Comparison of ENCODE assay signal across 8 cellular contexts in the genomic region with DNA sequence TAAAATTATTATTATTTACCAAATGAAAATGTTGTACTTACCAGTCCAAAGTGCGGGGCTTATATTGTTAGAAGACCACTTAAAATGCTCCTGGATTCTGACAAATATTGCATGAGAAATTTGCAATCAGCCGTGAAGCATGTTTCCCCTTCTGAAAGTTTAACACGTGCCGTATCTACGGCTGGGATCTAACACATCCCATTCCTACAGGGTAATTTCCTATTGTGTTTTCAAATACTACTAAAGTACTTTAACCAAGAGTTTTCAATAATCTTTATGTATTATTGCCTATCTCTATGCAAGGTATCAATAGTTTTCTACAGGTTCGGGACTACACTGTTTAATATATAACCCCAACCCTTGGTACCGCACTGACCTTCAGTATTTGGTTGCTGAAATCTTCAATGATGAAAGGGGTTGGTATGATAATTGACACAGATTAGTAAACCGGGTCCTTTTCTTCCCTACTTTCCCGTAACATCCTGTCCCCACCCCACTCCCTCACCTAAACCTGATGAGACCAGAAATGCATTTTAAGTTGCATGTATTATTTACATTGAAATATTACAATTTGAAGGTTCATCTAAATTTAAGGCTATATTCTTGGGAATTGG. TPM values are rescaled to one million over a fixed set of nuclear protein-coding genes. Genes with fewer than 3 reads are reported as not detected.
A peak's percentile ranks its signal among the peaks of the same experiment; 100 is the strongest.
DNase-seq lines count a peak whose midpoint lies in the region; ATAC-seq and TF ChIP-seq lines count a peak whose summit lies in the region.

No MANE protein-coding gene starts in this region.

- H3K4me3 ChIP-seq in heart right ventricle (peak overlapping the region; percentile 28 to 71 (median 60)), kidney epithelial cell (ENCODE audit: low read depth, low read length) (peak overlapping the region; percentile 67), tibial nerve (peak overlapping the region; percentile 23 to 81 (median 44))

- H3K36me3 Mint-ChIP-seq in activated naive CD8-positive, alpha-beta T cell treated with anti-CD3 and anti-CD28 coated beads, Interleukin-2, amount 10 ng/mL, durations not matched to agents 7 days and 5 days: peaks cover 5% of the 10 kb centered on the region

- ATAC-seq in heart right ventricle (no peak), Right ventricle myocardium superior (ENCODE audit: poor library complexity) (no peak), HG02798 (IDR thresholded peaks at IDR 0.05; ENCODE audit: poor library complexity, unreplicated experiment) (no peak), GM21447 (IDR thresholded peaks at IDR 0.05; ENCODE audit: unreplicated experiment) (no peak)
- ATAC-seq in activated naive CD8-positive, alpha-beta T cell treated with anti-CD3 and anti-CD28 coated beads, Interleukin-2, amount 10 ng/mL, durations not matched to agents 7 days and 5 days (ENCODE audit: low read depth): no peak
- no peak for ATAC-seq in activated CD4-positive, CD25-positive, alpha-beta regulatory T cell treated with anti-CD3 and anti-CD28 coated beads, Interleukin-2, amount 50 U/mL, for 24 hours

- H3K27me3 ChIP-seq in heart right ventricle: no peaks in the 10 kb centered on the region
- no peaks in the 10 kb centered on the region for H3K27me3 ChIP-seq in kidney epithelial cell (ENCODE audit: control insufficient read depth, insufficient read depth, low read length)
- no peaks in the 10 kb centered on the region for H3K27me3 ChIP-seq in tibial nerve

- no peaks in the 10 kb centered on the region for H3K27me3 Mint-ChIP-seq in activated naive CD8-positive, alpha-beta T cell treated with anti-CD3 and anti-CD28 coated beads, Interleukin-2, amount 10 ng/mL, durations not matched to agents 7 days and 5 days

- H3K4me1 ChIP-seq in heart right ventricle (peaks cover 0 to 17% (median 0%) of the 10 kb centered on the region in 9 donors), tibial nerve (peaks cover 0 to 12% (median 0%) of the 10 kb centered on the region in 4 donors)

- no peak for TF ChIP-seq EP300 in tibial nerve (IDR thresholded peaks at IDR 0.05)

- TF ChIP-seq POLR2A in tibial nerve (IDR thresholded peaks at IDR 0.05): no peak

- peaks cover 0 to under 1% (median 0%) of the 10 kb centered on the region in 11 donors for H3K9me3 ChIP-seq in heart right ventricle
- no peaks in the 10 kb centered on the region for H3K9me3 ChIP-seq in tibial nerve

- H3K4me1 Mint-ChIP-seq in activated naive CD8-positive, alpha-beta T cell treated with anti-CD3 and anti-CD28 coated beads, Interleukin-2, amount 10 ng/mL, durations not matched to agents 7 days and 5 days: peaks cover 17% of the 10 kb centered on the region

- intact Hi-C loops in heart right ventricle (cut with DNase I): no loop called here
- intact Hi-C loops in Right ventricle myocardium superior (cut with DNase I): no loop called here

- 9 to 10% methylated on average over 9 of the region's 9 CpGs for WGBS in heart right ventricle, 2 donors
- 12 to 47% methylated on average over 9 of the region's 9 CpGs for WGBS in tibial nerve, 2 donors

- H3K27ac Mint-ChIP-seq in activated naive CD8-positive, alpha-beta T cell treated with anti-CD3 and anti-CD28 coated beads, Interleukin-2, amount 10 ng/mL, durations not matched to agents 7 days and 5 days: peak overlapping the region; percentile 93

- no peaks in the 10 kb centered on the region for H3K36me3 ChIP-seq in heart right ventricle
- no peaks in the 10 kb centered on the region for H3K36me3 ChIP-seq in kidney epithelial cell (ENCODE audit: control insufficient read depth, insufficient read depth, low read length)
- no peaks in the 10 kb centered on the region for H3K36me3 ChIP-seq in tibial nerve

- POLR2A ChIA-PET in activated naive CD8-positive, alpha-beta T cell treated with anti-CD3 and anti-CD28 coated beads, Interleukin-2, amount 10 ng/mL, durations not matched to agents 7 days and 5 days (lab: Charles Lee): interaction anchor here (0.7 to 2.3 kb wide), 2 partner anchors 392 to 1399 kb away, joined by 4 to 11 read pairs; partner anchors contain the start of genes HMGN5 and SH3BGRL

- H3K27ac ChIP-seq in heart right ventricle (peak overlapping the region in 9 of 10 donors; percentile 63 to 88 (median 82)), tibial nerve (peak overlapping the region in 3 of 4 donors; percentile 77 to 91 (median 80))

- no peaks in the 10 kb centered on the region for H3K9me3 Mint-ChIP-seq in activated naive CD8-positive, alpha-beta T cell treated with anti-CD3 and anti-CD28 coated beads, Interleukin-2, amount 10 ng/mL, durations not matched to agents 7 days and 5 days

- no peak for DNase-seq in heart right ventricle
- no peak for DNase-seq in Right ventricle myocardium superior
- DNase-seq in activated naive CD8-positive, alpha-beta T cell treated with anti-CD3 and anti-CD28 coated beads, Interleukin-2, amount 10 ng/mL, durations not matched to agents 7 days and 5 days: no peak
- no peak for DNase-seq in kidney epithelial cell (ENCODE audit: low read depth)
- DNase-seq in tibial nerve (ENCODE audit: low spot score in 2 of 2): no peak

- no peak for TF ChIP-seq CTCF in heart right ventricle (IDR thresholded peaks at IDR 0.05)
- TF ChIP-seq CTCF in kidney epithelial cell (IDR thresholded peaks at IDR 0.05; ENCODE audit: insufficient read depth, low read length, poor library complexity, severe bottlenecking): no peak
- TF ChIP-seq CTCF in tibial nerve (IDR thresholded peaks at IDR 0.05): no peak

- peak overlapping the region; percentile 91 for H3K4me3 Mint-ChIP-seq in activated naive CD8-positive, alpha-beta T cell treated with anti-CD3 and anti-CD28 coated beads, Interleukin-2, amount 10 ng/mL, durations not matched to agents 7 days and 5 days

RNA-seq across cellular contexts. Expression of gene BRWD3, which starts 0.8 kb away (rescaled TPM):
- total RNA-seq in heart right ventricle (10 to 100 TPM in 1 of 10 donors, 1 to 10 TPM in 9; 4.5 to 12.4 (median 6.1) TPM), Right ventricle myocardium superior (7.1 TPM), kidney epithelial cell (9.4 and 10.1 TPM in 2 replicates), tibial nerve (10 to 100 TPM; 24.6 to 39.6 (median 32.7) TPM)
- 1 to 10 TPM; 1.0 to 3.7 TPM for polyA plus RNA-seq in heart right ventricle
- total RNA-seq in activated naive CD8-positive, alpha-beta T cell treated with anti-CD3 and anti-CD28 coated beads, Interleukin-2, amount 10 ng/mL, durations not matched to agents 7 days and 5 days: 10 to 100 TPM; 30.3 to 31.8 TPM
